Comparison of ENCODE assay signal across 14 cellular contexts in the genomic region with DNA sequence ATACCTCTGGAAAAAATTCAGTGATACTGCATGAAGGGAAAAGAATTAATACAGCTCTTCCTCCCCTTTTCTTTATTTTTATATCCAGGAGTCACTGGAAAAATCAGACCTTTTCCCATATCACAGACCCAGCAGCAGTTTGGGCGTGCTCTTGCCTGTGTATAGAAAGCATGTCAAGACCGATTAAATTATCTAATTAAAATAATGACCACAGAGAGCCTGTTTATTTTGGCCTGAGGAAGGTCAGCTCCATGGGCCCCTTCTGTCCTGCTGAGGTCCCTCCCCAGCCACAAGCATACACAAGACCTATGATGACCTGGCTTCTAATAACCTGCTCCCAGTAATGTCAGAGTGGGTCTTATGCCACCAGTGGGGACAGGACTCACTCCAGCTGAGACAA.
"Had no signal": no experiment of that assay in that cellular context is flagged by ENCODE, and none has a peak within 500 bp of the region (broad histone marks: within the 10 kb centered on the region; RNA-seq: fewer than 3 reads in every experiment).

No MANE protein-coding gene starts in this region.

- FAIRE-seq: frontal cortex, kidney had no signal

- H3K36me3 ChIP-seq: breast epithelium, heart right ventricle, neutrophil, right atrium auricular region had no signal

- H3K36me3 Mint-ChIP-seq: activated CD4-positive, alpha-beta memory T cell treated with anti-CD3 and anti-CD28 coated beads for 36 hours; activated naive CD8-positive, alpha-beta T cell; stimulated activated memory B cell treated with anti-CD40 and anti-IgM and Interleukin-4, amounts not matched to agents 10 μg/mL and 1 μg/mL and 100 μg/mL, for 72 hours had no signal

- ATAC-seq: activated T-cell treated with anti-CD3 and anti-CD28 coated beads, Interleukin-2, amount 50 U/mL, for 4 hours; stimulated activated memory B cell treated with anti-CD40 and anti-IgM and Interleukin-4, amounts not matched to agents 10 μg/mL and 1 μg/mL and 100 μg/mL, for 72 hours had no signal

- H3K9me3 Mint-ChIP-seq: activated CD4-positive, alpha-beta memory T cell treated with anti-CD3 and anti-CD28 coated beads for 36 hours; activated T-cell treated with anti-CD3 and anti-CD28 coated beads, Interleukin-2, amount 50 U/mL, for 4 hours; stimulated activated memory B cell treated with anti-CD40 and anti-IgM and Interleukin-4, amounts not matched to agents 10 μg/mL and 1 μg/mL and 100 μg/mL, for 72 hours had no signal

- H3K27ac ChIP-seq: breast epithelium, neutrophil had no signal

- H3K9me3 ChIP-seq: breast epithelium, heart right ventricle, neutrophil, right atrium auricular region had no signal

- H3K27me3 ChIP-seq: breast epithelium, heart right ventricle, right atrium auricular region had no signal

- H3K27me3 Mint-ChIP-seq: activated naive CD8-positive, alpha-beta T cell; stimulated activated memory B cell treated with anti-CD40 and anti-IgM and Interleukin-4, amounts not matched to agents 10 μg/mL and 1 μg/mL and 100 μg/mL, for 72 hours had no signal

- H3K4me3 ChIP-seq: breast epithelium, heart right ventricle, right atrium auricular region had no signal

- H3K4me3 Mint-ChIP-seq: activated CD4-positive, alpha-beta memory T cell treated with anti-CD3 and anti-CD28 coated beads for 36 hours; activated naive CD8-positive, alpha-beta T cell; activated T-cell treated with anti-CD3 and anti-CD28 coated beads, Interleukin-2, amount 50 U/mL, for 4 hours; stimulated activated memory B cell treated with anti-CD40 and anti-IgM and Interleukin-4, amounts not matched to agents 10 μg/mL and 1 μg/mL and 100 μg/mL, for 72 hours had no signal

- DNase-seq: activated CD4-positive, alpha-beta memory T cell treated with anti-CD3 and anti-CD28 coated beads for 36 hours; activated gamma-delta T cell; activated T-cell treated with anti-CD3 and anti-CD28 coated beads, Interleukin-2, amount 50 U/mL, for 4 hours; heart right ventricle; kidney; midbrain; T1000; trophoblast cell had no signal

- H3K27ac Mint-ChIP-seq: activated CD4-positive, alpha-beta memory T cell treated with anti-CD3 and anti-CD28 coated beads for 36 hours; activated naive CD8-positive, alpha-beta T cell; stimulated activated memory B cell treated with anti-CD40 and anti-IgM and Interleukin-4, amounts not matched to agents 10 μg/mL and 1 μg/mL and 100 μg/mL, for 72 hours had no signal
